ENCODE assay signal across 8 cellular contexts in the genomic region with DNA sequence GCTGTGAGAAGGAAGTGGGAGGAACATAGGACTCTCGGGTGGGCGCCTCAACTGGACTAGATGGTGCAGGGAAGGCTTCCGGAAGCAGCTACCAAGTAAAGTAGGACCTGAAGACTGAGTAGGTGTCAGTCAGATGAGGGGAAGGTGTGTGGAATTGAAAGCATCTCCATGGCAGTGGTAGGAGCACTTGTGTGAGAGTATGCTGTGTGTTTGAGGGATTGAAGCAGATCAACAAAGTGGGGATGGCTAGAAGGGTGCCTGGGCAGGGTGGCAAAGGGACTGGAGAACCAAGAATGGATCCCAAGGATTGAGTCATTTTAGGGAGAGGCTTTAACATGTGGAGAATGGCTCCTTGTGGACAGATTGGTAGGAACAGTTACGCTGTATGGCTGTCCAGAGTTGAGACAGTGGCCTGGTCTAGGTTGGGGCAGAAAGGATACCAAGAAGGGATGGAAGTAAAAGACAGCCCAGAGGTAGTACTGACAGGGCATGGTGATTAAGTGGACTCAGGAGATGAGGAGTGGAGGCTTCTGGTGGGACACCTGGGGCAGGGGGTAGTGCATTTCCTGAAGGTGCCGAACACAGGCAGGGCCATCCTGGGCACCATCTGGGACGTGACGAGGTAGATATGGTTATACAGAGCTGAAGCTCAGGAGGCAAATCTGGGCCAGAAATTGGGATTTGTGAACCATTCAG. TPM values are rescaled to one million over a fixed set of nuclear protein-coding genes. Genes with fewer than 3 reads are reported as not detected.
DNase-seq lines count a peak whose midpoint lies in the region; ATAC-seq and TF ChIP-seq lines count a peak whose summit lies in the region.

No MANE protein-coding gene starts in this region.

- TF ChIP-seq CTCF in epithelial cell of proximal tubule (conservative IDR thresholded peaks at IDR 0.05; ENCODE audit: low read depth, low read length) (no peak), progenitor cell of endocrine pancreas (IDR thresholded peaks at IDR 0.05; ENCODE audit: unreplicated experiment) (no peak)

- H3K27me3 Mint-ChIP-seq in progenitor cell of endocrine pancreas: no peaks in the 10 kb centered on the region

- H3K9me3 ChIP-seq in ES-I3 (ENCODE audit: control insufficient read depth, insufficient read depth, low read length): no peaks in the 10 kb centered on the region
- no peaks in the 10 kb centered on the region for H3K9me3 ChIP-seq in SJCRH30 (replicated peaks)

- peaks cover 8% of the 10 kb centered on the region for H3K4me1 ChIP-seq in ES-I3 (ENCODE audit: insufficient read depth, low read length)
- peaks cover 7% of the 10 kb centered on the region for H3K4me1 ChIP-seq in SJCRH30

- peaks cover 34% of the 10 kb centered on the region for H3K4me1 Mint-ChIP-seq in progenitor cell of endocrine pancreas (ENCODE audit: low read depth)

- H3K36me3 ChIP-seq in ES-I3 (ENCODE audit: insufficient read depth, low read length) (no peaks in the 10 kb centered on the region), SJCRH30 (0 out of 2 replicates have a peak, but pooled peaks cover 11% of the 10 kb centered on the region)

- H3K9ac ChIP-seq in ES-I3 (ENCODE audit: low read depth, low read length): peak overlapping the region; percentile 92; the same call in 1 of the 2 replicates

- DNase-seq in SJCRH30: no peak
- DNase-seq in epithelial cell of proximal tubule (ENCODE audit: low read depth): no peak
- no peak for DNase-seq in progenitor cell of endocrine pancreas (ENCODE audit: low spot score, unreplicated experiment)
- DNase-seq in DMS79 (lab: John Stamatoyannopoulos, UW): no peak
- DNase-seq in DMS 273 (lab: John Stamatoyannopoulos, UW; ENCODE audit: unreplicated experiment): no peak
- no peak for DNase-seq in NCI-H146 (lab: John Stamatoyannopoulos, UW)

- H3K4me3 ChIP-seq in SJCRH30: peak overlapping the region; percentile 73
- peak overlapping the region; percentile 86 for H3K4me3 ChIP-seq in epithelial cell of proximal tubule (ENCODE audit: low read depth, low read length)

- no peaks in the 10 kb centered on the region for H3K27me3 ChIP-seq in SJCRH30

- ATAC-seq in GM21825 (IDR thresholded peaks at IDR 0.05; ENCODE audit: unreplicated experiment): no peak

- H3K9me3 Mint-ChIP-seq in progenitor cell of endocrine pancreas (ENCODE audit: low read depth): no peaks in the 10 kb centered on the region

- peak overlapping the region; percentile 94 for H3K4me3 Mint-ChIP-seq in progenitor cell of endocrine pancreas (ENCODE audit: low read depth)

- no peak overlapping the region for H3K27ac ChIP-seq in SJCRH30

- H3K36me3 Mint-ChIP-seq in progenitor cell of endocrine pancreas (ENCODE audit: insufficient read depth): peaks cover 7% of the 10 kb centered on the region

- peak overlapping the region; percentile 99 for H3K27ac Mint-ChIP-seq in progenitor cell of endocrine pancreas

RNA-seq across cellular contexts. Expression of a gene that starts 1.5 kb away (rescaled TPM):
- total RNA-seq in SJCRH30 (2014; rRNA removed; shearing (Covaris generic)): 12.7 and 13.2 TPM in 2 replicates
- 1.4 and 2.4 TPM in 2 replicates for total RNA-seq in epithelial cell of proximal tubule
- 14.2 and 18.9 TPM in 2 replicates for total RNA-seq in progenitor cell of endocrine pancreas

RNA-seq across cellular contexts. Expression of a gene that starts 4.2 kb away (rescaled TPM):
- total RNA-seq in SJCRH30 (2014; rRNA removed; shearing (Covaris generic)): 140 and 152 TPM in 2 replicates
- total RNA-seq in epithelial cell of proximal tubule (144 and 229 TPM in 2 replicates), progenitor cell of endocrine pancreas (269 and 271 TPM in 2 replicates)

RNA-seq across cellular contexts. Expression of a gene that starts 42.7 kb away (rescaled TPM):
- not detected in 2 replicates for total RNA-seq in SJCRH30 (2014; rRNA removed; shearing (Covaris generic))
- total RNA-seq in epithelial cell of proximal tubule (0.14 and 0.52 TPM in 2 replicates), progenitor cell of endocrine pancreas (0.27 and 0.46 TPM in 2 replicates)
